Comparison of ENCODE assay signal across 30 cellular contexts in genomic region chr10:48330269-48330668, GRCh38. TPM values are rescaled to one million over a fixed set of nuclear protein-coding genes. Genes with fewer than 3 reads are reported as not detected.
A peak's percentile ranks its signal among the peaks of the same experiment; 100 is the strongest.
DNase-seq lines count a peak whose midpoint lies in the region; ATAC-seq, FAIRE-seq and TF ChIP-seq lines count a peak whose summit lies in the region.
"Had no signal": no experiment of that assay in that cellular context is flagged by ENCODE, and none has a peak within 500 bp of the region (broad histone marks: within the 10 kb centered on the region; RNA-seq: fewer than 3 reads in every experiment).

No MANE protein-coding gene starts in this region.

- no peak for DNase-seq in activated naive CD8-positive, alpha-beta T cell treated with anti-CD3 and anti-CD28 coated beads, Interleukin-2, amount 10 ng/mL, durations not matched to agents 7 days and 5 days
- DNase-seq in activated naive CD8-positive, alpha-beta T cell treated with anti-CD3 and anti-CD28 coated beads, Interleukin-2, amount 50 U/mL, for 24 hours: no peak
- DNase-seq in MV-4-11 (lab: John Stamatoyannopoulos, UW) (peak; percentile 20), fibroblast of peridontal ligament (ENCODE audit: extremely low read depth) (peak; percentile 73), upper lobe of right lung (no peak), Right ventricle myocardium inferior (ENCODE audit: missing footprints) (no peak), urothelium cell line (ENCODE audit: low spot score) (no peak), stomach (no peak)
- DNase-seq: activated B cell treated with CpG ODN at 0.5 μM for 24 hours; activated CD4-positive, alpha-beta memory T cell treated with anti-CD3 and anti-CD28 coated beads, Interleukin-2, amount 10 ng/mL, durations not matched to agents 7 days and 5 days; activated gamma-delta T cell; DMS53; erythroblast; head of caudate nucleus; left colon; MM.1S; naive B cell; NCI-H1694 treated with DMSO at 0.1 percent for 48 hours; NCI-H748 treated with DMSO at 0.1 percent for 48 hours; stimulated activated CD4-positive, alpha-beta T cell treated with anti-CD3 and anti-CD28 coated beads, Interleukin-4, amount 100 ng/mL, for 4 hours; T-helper 9 cell had no signal

- WGBS in stomach, 5 donors: 84 to 90% (median 89%) methylated on average over 3 of the region's 3 CpGs

- H3K4me3 ChIP-seq in upper lobe of right lung: no peak overlapping the region
- no peak overlapping the region for H3K4me3 ChIP-seq in stomach
- H3K4me3 ChIP-seq: HAP-1, right atrium auricular region, upper lobe of left lung had no signal

- intact Hi-C loops in upper lobe of right lung (cut with DNase I): no loop called here
- intact Hi-C loops in Right ventricle myocardium inferior (cut with DNase I): no loop called here
- intact Hi-C loops in stomach (cut with DNase I; ENCODE audit: low total_unique reads): no loop called here

- no peak for FAIRE-seq in urothelium cell line (lab: Jason Lieb, UNC)
- FAIRE-seq: astrocyte had no signal

- H3K4me3 Mint-ChIP-seq in activated naive CD8-positive, alpha-beta T cell treated with anti-CD3 and anti-CD28 coated beads, Interleukin-2, amount 10 ng/mL, durations not matched to agents 7 days and 5 days: peak overlapping the region; percentile 22
- H3K4me3 Mint-ChIP-seq in activated naive CD8-positive, alpha-beta T cell treated with anti-CD3 and anti-CD28 coated beads, Interleukin-2, amount 50 U/mL, for 24 hours: no peak overlapping the region
- H3K4me3 Mint-ChIP-seq: activated B cell treated with CpG ODN at 0.5 μM for 24 hours; activated CD4-positive, alpha-beta memory T cell treated with anti-CD3 and anti-CD28 coated beads, Interleukin-2, amount 10 ng/mL, durations not matched to agents 7 days and 5 days; CD14-positive monocyte; IgD-negative memory B cell; naive B cell had no signal

- H3K27ac ChIP-seq in upper lobe of right lung (no peak overlapping the region), stomach (no peak overlapping the region)
- H3K27ac ChIP-seq: right atrium auricular region, upper lobe of left lung had no signal

- no peak for TF ChIP-seq POLR2A in stomach (IDR thresholded peaks at IDR 0.05)

- no peak for TF ChIP-seq CTCF in upper lobe of right lung (IDR thresholded peaks at IDR 0.05)
- TF ChIP-seq CTCF in stomach (IDR thresholded peaks at IDR 0.05): no peak

- H3K9me3 Mint-ChIP-seq in activated naive CD8-positive, alpha-beta T cell treated with anti-CD3 and anti-CD28 coated beads, Interleukin-2, amount 10 ng/mL, durations not matched to agents 7 days and 5 days: peaks cover 7% of the 10 kb centered on the region
- no peaks in the 10 kb centered on the region for H3K9me3 Mint-ChIP-seq in activated naive CD8-positive, alpha-beta T cell treated with anti-CD3 and anti-CD28 coated beads, Interleukin-2, amount 50 U/mL, for 24 hours
- H3K9me3 Mint-ChIP-seq: activated CD4-positive, alpha-beta memory T cell treated with anti-CD3 and anti-CD28 coated beads, Interleukin-2, amount 10 ng/mL, durations not matched to agents 7 days and 5 days had no signal

- no peak overlapping the region for H3K27ac Mint-ChIP-seq in activated naive CD8-positive, alpha-beta T cell treated with anti-CD3 and anti-CD28 coated beads, Interleukin-2, amount 10 ng/mL, durations not matched to agents 7 days and 5 days
- no peak overlapping the region for H3K27ac Mint-ChIP-seq in activated naive CD8-positive, alpha-beta T cell treated with anti-CD3 and anti-CD28 coated beads, Interleukin-2, amount 50 U/mL, for 24 hours
- H3K27ac Mint-ChIP-seq: activated B cell treated with CpG ODN at 0.5 μM for 24 hours; activated CD4-positive, alpha-beta memory T cell treated with anti-CD3 and anti-CD28 coated beads, Interleukin-2, amount 10 ng/mL, durations not matched to agents 7 days and 5 days; IgD-negative memory B cell; naive B cell had no signal

- H3K36me3 ChIP-seq in upper lobe of right lung (no peaks in the 10 kb centered on the region), stomach (peaks cover 0 to 6% (median 0%) of the 10 kb centered on the region in 4 donors)
- H3K36me3 ChIP-seq: HAP-1, right atrium auricular region, upper lobe of left lung had no signal

- H3K4me1 Mint-ChIP-seq in activated naive CD8-positive, alpha-beta T cell treated with anti-CD3 and anti-CD28 coated beads, Interleukin-2, amount 10 ng/mL, durations not matched to agents 7 days and 5 days: peaks cover 9% of the 10 kb centered on the region
- peaks cover 42% of the 10 kb centered on the region for H3K4me1 Mint-ChIP-seq in activated naive CD8-positive, alpha-beta T cell treated with anti-CD3 and anti-CD28 coated beads, Interleukin-2, amount 50 U/mL, for 24 hours
- H3K4me1 Mint-ChIP-seq: activated B cell treated with CpG ODN at 0.5 μM for 24 hours, CD14-positive monocyte had no signal

- H3K4me1 ChIP-seq in upper lobe of right lung: peaks cover 7% of the 10 kb centered on the region
- peaks cover 0 to 30% (median 20%) of the 10 kb centered on the region in 4 donors for H3K4me1 ChIP-seq in stomach
- H3K4me1 ChIP-seq: HAP-1 had no signal

- TF ChIP-seq EP300 in stomach (IDR thresholded peaks at IDR 0.05): no peak

- H3K27me3 ChIP-seq in upper lobe of right lung (no peaks in the 10 kb centered on the region), stomach (no peaks in the 10 kb centered on the region)
- H3K27me3 ChIP-seq: right atrium auricular region, upper lobe of left lung had no signal

- H3K9me3 ChIP-seq in upper lobe of right lung (no peaks in the 10 kb centered on the region), stomach (no peaks in the 10 kb centered on the region)
- H3K9me3 ChIP-seq: HAP-1, upper lobe of left lung had no signal

- ATAC-seq in activated naive CD8-positive, alpha-beta T cell treated with anti-CD3 and anti-CD28 coated beads, Interleukin-2, amount 10 ng/mL, durations not matched to agents 7 days and 5 days (ENCODE audit: low read depth): no peak
- no peak for ATAC-seq in activated naive CD8-positive, alpha-beta T cell treated with anti-CD3 and anti-CD28 coated beads, Interleukin-2, amount 50 U/mL, for 24 hours
- peak; percentile 45 for ATAC-seq in upper lobe of right lung
- no peak for ATAC-seq in Right ventricle myocardium inferior
- ATAC-seq: left colon had no signal

- POLR2A ChIA-PET in activated naive CD8-positive, alpha-beta T cell treated with anti-CD3 and anti-CD28 coated beads, Interleukin-2, amount 10 ng/mL, durations not matched to agents 7 days and 5 days (lab: Charles Lee): no interaction called here

- no peaks in the 10 kb centered on the region for H3K27me3 Mint-ChIP-seq in activated naive CD8-positive, alpha-beta T cell treated with anti-CD3 and anti-CD28 coated beads, Interleukin-2, amount 10 ng/mL, durations not matched to agents 7 days and 5 days
- no peaks in the 10 kb centered on the region for H3K27me3 Mint-ChIP-seq in activated naive CD8-positive, alpha-beta T cell treated with anti-CD3 and anti-CD28 coated beads, Interleukin-2, amount 50 U/mL, for 24 hours
- H3K27me3 Mint-ChIP-seq: activated B cell treated with CpG ODN at 0.5 μM for 24 hours; activated CD4-positive, alpha-beta memory T cell treated with anti-CD3 and anti-CD28 coated beads, Interleukin-2, amount 10 ng/mL, durations not matched to agents 7 days and 5 days; IgD-negative memory B cell; naive B cell had no signal

- H3K36me3 Mint-ChIP-seq in activated naive CD8-positive, alpha-beta T cell treated with anti-CD3 and anti-CD28 coated beads, Interleukin-2, amount 10 ng/mL, durations not matched to agents 7 days and 5 days: peaks cover 25% of the 10 kb centered on the region
- peaks cover 35% of the 10 kb centered on the region for H3K36me3 Mint-ChIP-seq in activated naive CD8-positive, alpha-beta T cell treated with anti-CD3 and anti-CD28 coated beads, Interleukin-2, amount 50 U/mL, for 24 hours (ENCODE audit: low read depth)

RNA-seq across cellular contexts. Expression of gene MAPK8, which starts 23.8 kb away (rescaled TPM):
- total RNA-seq in activated naive CD8-positive, alpha-beta T cell treated with anti-CD3 and anti-CD28 coated beads, Interleukin-2, amount 10 ng/mL, durations not matched to agents 7 days and 5 days: 10 to 100 TPM; 32.7 to 34.5 TPM
- 42.3 TPM for total RNA-seq in upper lobe of right lung
- 29.5 TPM for total RNA-seq in Right ventricle myocardium inferior
- total RNA-seq in stomach: 10 to 100 TPM in 4 of 5 donors, 1 to 10 TPM in 1; 1.2 to 85.0 (median 34.4) TPM
- 10 to 100 TPM in 1 of 3 donors, 1 to 10 TPM in 2; 7.3 to 16.5 (median 8.8) TPM for polyA plus RNA-seq in stomach

RNA-seq across cellular contexts. Expression of gene FRMPD2, which starts 55.8 kb away (rescaled TPM):
- not detected for total RNA-seq in activated naive CD8-positive, alpha-beta T cell treated with anti-CD3 and anti-CD28 coated beads, Interleukin-2, amount 10 ng/mL, durations not matched to agents 7 days and 5 days
- total RNA-seq in upper lobe of right lung (not detected), Right ventricle myocardium inferior (not detected), stomach (under 1 TPM in 2 of 5 donors, not detected in 3; under 0.01 TPM)
- polyA plus RNA-seq in stomach: under 1 TPM in 2 of 3 donors, not detected in 1; 0.06 to 0.15 TPM
- total RNA-seq: activated B cell treated with CpG ODN at 0.5 μM for 24 hours; activated CD4-positive, alpha-beta memory T cell treated with anti-CD3 and anti-CD28 coated beads, Interleukin-2, amount 10 ng/mL, durations not matched to agents 7 days and 5 days; mesenteric fat pad; OCI-LY7; osteoblast had no signal
- polyA plus RNA-seq: CD14-positive monocyte, IgD-negative memory B cell had no signal

Comparison
In these comparisons a context has a peak if more than half of its experiments do, and no peak if none do; other contexts are left out.
1. DNase-seq: peak in MV-4-11 (single experiment) and fibroblast of peridontal ligament (single experiment); none in activated naive CD8-positive, alpha-beta T cell treated with anti-CD3 and anti-CD28 coated beads, Interleukin-2, amount 10 ng/mL, durations not matched to agents 7 days and 5 days (single experiment), activated naive CD8-positive, alpha-beta T cell treated with anti-CD3 and anti-CD28 coated beads, Interleukin-2, amount 50 U/mL, for 24 hours (single experiment), upper lobe of right lung (single experiment), Right ventricle myocardium inferior (single experiment), urothelium cell line (single experiment) and stomach (single experiment).